In the genomic region with DNA sequence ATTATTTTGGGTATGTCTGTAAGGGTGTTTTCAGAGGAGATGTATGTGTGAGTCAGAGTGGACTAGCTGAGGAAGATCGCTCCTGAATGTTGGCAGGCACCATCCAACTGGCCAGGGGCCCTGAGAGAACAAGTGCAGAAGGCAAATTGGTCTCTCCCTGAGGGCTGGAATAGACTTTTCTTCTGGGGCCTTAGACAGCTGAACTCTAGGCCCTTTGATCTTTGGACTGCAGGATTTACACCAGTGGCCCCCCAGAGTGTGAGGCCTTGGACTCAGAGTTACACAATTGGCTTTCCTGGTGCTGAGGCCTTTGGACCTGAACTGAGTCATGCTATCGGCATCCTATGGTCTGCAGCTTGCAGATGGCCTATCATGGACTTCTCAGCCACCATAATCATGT, we compare ENCODE assay signal across 16 cellular contexts.
DNase-seq lines count a peak whose midpoint lies in the region; ATAC-seq, FAIRE-seq and TF ChIP-seq lines count a peak whose summit lies in the region.
"Had no signal": no experiment of that assay in that cellular context is flagged by ENCODE, and none has a peak within 500 bp of the region (broad histone marks: within the 10 kb centered on the region; RNA-seq: fewer than 3 reads in every experiment).

No MANE protein-coding gene starts in this region.

- intact Hi-C loops in pancreas (cut with DNase I): no loop called here
- intact Hi-C loops in stomach (cut with DNase I; ENCODE audit: low total_unique reads): no loop called here

- H2AFZ ChIP-seq in GM23248: no peak overlapping the region

- H3K9me3 Mint-ChIP-seq in endothelial cell (ENCODE audit: unreplicated experiment): no peaks in the 10 kb centered on the region

- H3K4me1 ChIP-seq in GM23248 (ENCODE audit: insufficient read depth): peaks cover 13% of the 10 kb centered on the region
- no peaks in the 10 kb centered on the region for H3K4me1 ChIP-seq in SJCRH30
- no peaks in the 10 kb centered on the region for H3K4me1 ChIP-seq in pancreas
- H3K4me1 ChIP-seq in stomach: no peaks in the 10 kb centered on the region
- H3K4me1 ChIP-seq: heart right ventricle, upper lobe of right lung had no signal

- H3K27me3 Mint-ChIP-seq in endothelial cell (ENCODE audit: unreplicated experiment): no peaks in the 10 kb centered on the region

- no peaks in the 10 kb centered on the region for H3K36me3 ChIP-seq in GM23248 (ENCODE audit: low read depth)
- no peaks in the 10 kb centered on the region for H3K36me3 ChIP-seq in SJCRH30
- no peaks in the 10 kb centered on the region for H3K36me3 ChIP-seq in pancreas
- no peaks in the 10 kb centered on the region for H3K36me3 ChIP-seq in stomach
- H3K36me3 ChIP-seq: heart right ventricle, upper lobe of right lung had no signal

- in situ Hi-C loops in GM23248 (cut with MboI): no loop called here

- TF ChIP-seq POLR2A in GM12892 (IDR thresholded peaks at IDR 0.05; ENCODE audit: low read depth, low read length) (no peak), stomach (IDR thresholded peaks at IDR 0.05) (no peak)

- H3K36me3 Mint-ChIP-seq in endothelial cell (ENCODE audit: low read depth, unreplicated experiment): no peaks in the 10 kb centered on the region
- H3K36me3 Mint-ChIP-seq: CD14-positive monocyte had no signal

- H3K4me3 ChIP-seq in GM23248 (no peak overlapping the region), SJCRH30 (no peak overlapping the region), fibroblast of pulmonary artery (replicated peaks; ENCODE audit: low read depth, low read length) (no peak overlapping the region), pancreas (no peak overlapping the region), stomach (no peak overlapping the region)
- H3K4me3 ChIP-seq: heart right ventricle, smooth muscle cell, upper lobe of right lung had no signal

- TF ChIP-seq CTCF in fibroblast of pulmonary artery (IDR thresholded peaks at IDR 0.05; ENCODE audit: low read length, missing control alignments): no peak
- TF ChIP-seq CTCF in pancreas (IDR thresholded peaks at IDR 0.05): no peak
- TF ChIP-seq CTCF in stomach (IDR thresholded peaks at IDR 0.05): no peak
- TF ChIP-seq CTCF in endothelial cell (IDR thresholded peaks at IDR 0.05; ENCODE audit: unreplicated experiment): no peak

- H3K4me2 ChIP-seq in GM23248 (ENCODE audit: unreplicated experiment): no peak overlapping the region
- H3K4me2 ChIP-seq: smooth muscle cell had no signal

- H3K9me3 ChIP-seq in GM23248 (ENCODE audit: low read depth) (no peaks in the 10 kb centered on the region), SJCRH30 (replicated peaks) (no peaks in the 10 kb centered on the region), pancreas (no peaks in the 10 kb centered on the region), stomach (no peaks in the 10 kb centered on the region)
- H3K9me3 ChIP-seq: heart right ventricle, upper lobe of right lung had no signal

- FAIRE-seq in pancreas (lab: Jason Lieb, UNC): no peak
- no peak for FAIRE-seq in GM12892 (lab: Jason Lieb, UNC)

- H3K4me3 Mint-ChIP-seq in endothelial cell (ENCODE audit: unreplicated experiment): no peak overlapping the region
- H3K4me3 Mint-ChIP-seq: CD14-positive monocyte had no signal

- H3K27ac ChIP-seq in GM23248 (no peak overlapping the region), SJCRH30 (no peak overlapping the region), pancreas (no peak overlapping the region), stomach (no peak overlapping the region)
- H3K27ac ChIP-seq: heart right ventricle, HL-60, upper lobe of right lung had no signal

- DNase-seq in GM23248: peak; percentile 79
- DNase-seq in SJCRH30: peak; percentile 18 to 26
- peak; percentile 66 for DNase-seq in fibroblast of pulmonary artery (ENCODE audit: low read depth)
- no peak for DNase-seq in pancreas
- DNase-seq in GM12892 (ENCODE audit: insufficient read length): no peak
- DNase-seq in UCSD-AML1 (lab: John Stamatoyannopoulos, UW; ENCODE audit: unreplicated experiment): no peak
- DNase-seq in stomach: no peak
- no peak for DNase-seq in endothelial cell (ENCODE audit: low spot score)
- DNase-seq: activated CD4-positive, alpha-beta T cell treated with anti-CD3 and anti-CD28 coated beads, Interleukin-2, amount 50 U/mL, for 1 hour; activated gamma-delta T cell treated with Interleukin-2 at 50 U/mL for 16 hours; heart right ventricle; NCI-H1417 treated with DMSO at 0.1 percent for 48 hours; upper lobe of right lung had no signal

- H3K9ac ChIP-seq in GM23248: no peak overlapping the region

- H3K27me3 ChIP-seq in GM23248 (replicated peaks; ENCODE audit: insufficient read depth) (no peaks in the 10 kb centered on the region), SJCRH30 (no peaks in the 10 kb centered on the region), pancreas (no peaks in the 10 kb centered on the region), stomach (no peaks in the 10 kb centered on the region)
- H3K27me3 ChIP-seq: heart right ventricle, upper lobe of right lung had no signal

- peaks cover 7% of the 10 kb centered on the region for H3K4me1 Mint-ChIP-seq in endothelial cell (ENCODE audit: unreplicated experiment)

- ATAC-seq in pancreas: peak in 3 of 4 donors; percentile 40 to 64 (median 57)
- ATAC-seq: upper lobe of right lung had no signal

- 43 to 55% methylated on average over 2 of the region's 2 CpGs for WGBS in GM23248 (ENCODE audit: low coverage in 1 of 2, low lambda C conversion rate in 2 of 2, missing lambda C conversion rate in 2 of 2), 2 experiments
- WGBS in pancreas, 2 donors: 83 to 93% methylated on average over 2 of the region's 2 CpGs
- WGBS in stomach, 5 donors: 61 to 87% (median 81%) methylated on average over 2 of the region's 2 CpGs

- no peak for TF ChIP-seq EP300 in stomach (IDR thresholded peaks at IDR 0.05)

- H3K9me2 ChIP-seq in GM23248 (ENCODE audit: insufficient read depth): no peaks in the 10 kb centered on the region

- no peaks in the 10 kb centered on the region for H4K20me1 ChIP-seq in GM23248 (ENCODE audit: insufficient read depth)

- no peak overlapping the region for H3K27ac Mint-ChIP-seq in endothelial cell (ENCODE audit: unreplicated experiment)
- H3K27ac Mint-ChIP-seq: CD14-positive monocyte had no signal

- H3F3A ChIP-seq in GM23248 (ENCODE audit: insufficient read depth): peaks cover 14% of the 10 kb centered on the region

- no peaks in the 10 kb centered on the region for H3K79me2 ChIP-seq in GM23248 (ENCODE audit: insufficient read depth)

Comparison
In these comparisons a context has a peak if more than half of its experiments do, and no peak if none do; other contexts are left out.
1. DNase-seq: peak in GM23248 (single experiment), SJCRH30 (2 of 2) and fibroblast of pulmonary artery (single experiment); none in pancreas (0 of 6), GM12892 (single experiment), UCSD-AML1 (single experiment), stomach (single experiment) and endothelial cell (single experiment).